20 cellular contexts compared by ENCODE assay signal in genomic region chr19:40059624-40060023, GRCh38. TPM values are rescaled to one million over a fixed set of nuclear protein-coding genes. Genes with fewer than 3 reads are reported as not detected.
A peak's percentile ranks its signal among the peaks of the same experiment; 100 is the strongest.
DNase-seq lines count a peak whose midpoint lies in the region; ATAC-seq, FAIRE-seq and TF ChIP-seq lines count a peak whose summit lies in the region.
"Had no signal": no experiment of that assay in that cellular context is flagged by ENCODE, and none has a peak within 500 bp of the region (broad histone marks: within the 10 kb centered on the region; RNA-seq: fewer than 3 reads in every experiment).

No MANE protein-coding gene starts in this region.

- peaks cover 4% of the 10 kb centered on the region; the same call in 1 of the 2 replicates for H3K79me2 ChIP-seq in KMS-11 (ENCODE audit: insufficient read depth, low read depth)
- peaks cover 0 to 11% of the 10 kb centered on the region in 2 experiments; a peak in 2 of 4 replicates for H3K79me2 ChIP-seq in H1 (ENCODE audit: control insufficient read depth in 1 of 2, insufficient read depth in 2 of 2, low read length in 2 of 2)

- peaks cover 7% of the 10 kb centered on the region for H3K23me2 ChIP-seq in H1 (ENCODE audit: low read depth, low read length)

- H2BK20ac ChIP-seq in H1 (ENCODE audit: low read length), result no peak overlapping the region

- TF ChIP-seq RAD21 in A549 (conservative IDR thresholded peaks at IDR 0.05 in 1 of 2, IDR thresholded peaks at IDR 0.05 in 1 of 2), result no peak
- no peak for TF ChIP-seq RAD21 in H1 (IDR thresholded peaks at IDR 0.05 in 1 of 2, conservative IDR thresholded peaks at IDR 0.05 in 1 of 2; ENCODE audit: low read depth in 2 of 2, low read length in 2 of 2)

- H3K4me1 ChIP-seq in A549 (0 out of 3 replicates have a peak, but pooled peaks cover 4% of the 10 kb centered on the region), KMS-11 (ENCODE audit: low read depth, poor library complexity, severe bottlenecking) (peaks cover 26% of the 10 kb centered on the region), H1 (replicated peaks in 1 of 4; ENCODE audit: control insufficient read depth in 3 of 4, insufficient read depth in 4 of 4, low read length in 3 of 4) (peaks cover 0 to 5% (median 0%) of the 10 kb centered on the region in 4 experiments; a peak in 1 of 7 replicates)
- H3K4me1 ChIP-seq: HAP-1 had no signal

- no peak for TF ChIP-seq CTCF in A549 (IDR thresholded peaks at IDR 0.05)
- no peak for TF ChIP-seq CTCF in KMS-11 (conservative IDR thresholded peaks at IDR 0.05; ENCODE audit: low read depth, low read length)
- no peak for TF ChIP-seq CTCF in H1 (IDR thresholded peaks at IDR 0.05; ENCODE audit: control extremely low read depth in 1 of 3, insufficient read depth in 1 of 3, low read depth in 1 of 3, low read length in 3 of 3)

- H3K27ac ChIP-seq in A549 (no peak overlapping the region), KMS-11 (peak overlapping the region; percentile 16; the same call in 1 of the 2 replicates), H1 (ENCODE audit: low read depth, low read length) (no peak overlapping the region)
- H3K27ac ChIP-seq: BLaER1, C4-2B, GM23248 had no signal

- peaks cover 10% of the 10 kb centered on the region in 2 donors for H3K36me3 Mint-ChIP-seq in stimulated activated naive B cell treated with anti-CD40 and anti-IgM and Interleukin-4, amounts not matched to agents 10 μg/mL and 1 μg/mL and 100 μg/mL, for 72 hours

- no peak overlapping the region for H3K27ac Mint-ChIP-seq in stimulated activated naive B cell treated with anti-CD40 and anti-IgM and Interleukin-4, amounts not matched to agents 10 μg/mL and 1 μg/mL and 100 μg/mL, for 72 hours
- H3K27ac Mint-ChIP-seq: B cell; CD4-positive, CD25-positive, alpha-beta regulatory T cell; CD8-positive, alpha-beta T cell had no signal

- no peak overlapping the region for H2BK15ac ChIP-seq in H1 (ENCODE audit: low read length)

- H3K9me3 ChIP-seq in A549, result peaks cover 92% of the 10 kb centered on the region
- H3K9me3 ChIP-seq in H1 (ENCODE audit: insufficient read depth in 2 of 2, low read depth in 1 of 2, low read length in 1 of 2), result peaks cover 5 to 13% of the 10 kb centered on the region in 2 experiments; a peak in 3 of 4 replicates

- H3K9me3 Mint-ChIP-seq in stimulated activated naive B cell treated with anti-CD40 and anti-IgM and Interleukin-4, amounts not matched to agents 10 μg/mL and 1 μg/mL and 100 μg/mL, for 72 hours, result peaks cover 13 to 16% of the 10 kb centered on the region in 2 donors

- no peak overlapping the region for H2BK5ac ChIP-seq in H1 (ENCODE audit: low read depth, low read length)

- ATAC-seq in A549 (no peak), esophagus mucosa (no peak), HG03565 (IDR thresholded peaks at IDR 0.05; ENCODE audit: unreplicated experiment) (no peak)
- ATAC-seq in stimulated activated naive B cell treated with anti-CD40 and anti-IgM and Interleukin-4, amounts not matched to agents 10 μg/mL and 1 μg/mL and 100 μg/mL, for 72 hours (replicated peaks), result no peak
- ATAC-seq: CD8-positive, alpha-beta T cell had no signal

- H3K27me3 ChIP-seq in KMS-11 (ENCODE audit: insufficient read depth, low read depth) (no peaks in the 10 kb centered on the region), H1 (replicated peaks in 1 of 4; ENCODE audit: control insufficient read depth in 3 of 4, extremely low read depth in 1 of 4, insufficient read depth in 3 of 4, low read length in 3 of 4) (no peaks in the 10 kb centered on the region)
- H3K27me3 ChIP-seq: BLaER1 had no signal

- H3K36me3 ChIP-seq in KMS-11 (ENCODE audit: insufficient read depth) (no peaks in the 10 kb centered on the region), H1 (ENCODE audit: control insufficient read depth in 2 of 4, insufficient read depth in 4 of 4, low read length in 3 of 4) (no peaks in the 10 kb centered on the region)
- H3K36me3 ChIP-seq: BLaER1, HAP-1 had no signal

- TF ChIP-seq POLR2A in A549 (IDR thresholded peaks at IDR 0.05; ENCODE audit: low read length), result no peak
- TF ChIP-seq POLR2A in H1 (IDR thresholded peaks at IDR 0.05; ENCODE audit: control extremely low read depth in 1 of 2, low read depth in 2 of 2, low read length in 2 of 2), result no peak

- peaks cover 10 to 20% of the 10 kb centered on the region in 2 donors for H3K4me1 Mint-ChIP-seq in stimulated activated naive B cell treated with anti-CD40 and anti-IgM and Interleukin-4, amounts not matched to agents 10 μg/mL and 1 μg/mL and 100 μg/mL, for 72 hours

- no peak overlapping the region for H2BK12ac ChIP-seq in H1 (ENCODE audit: low read depth, low read length)

- peaks cover 6 to 9% of the 10 kb centered on the region in 2 donors for H3K27me3 Mint-ChIP-seq in stimulated activated naive B cell treated with anti-CD40 and anti-IgM and Interleukin-4, amounts not matched to agents 10 μg/mL and 1 μg/mL and 100 μg/mL, for 72 hours
- H3K27me3 Mint-ChIP-seq: B cell had no signal

- H3K18ac ChIP-seq in H1 (ENCODE audit: extremely low read depth, low read length), result no peak overlapping the region

- no peak for TF ChIP-seq EP300 in A549 (IDR thresholded peaks at IDR 0.05)
- no peak for TF ChIP-seq EP300 in H1 (IDR thresholded peaks at IDR 0.05; ENCODE audit: borderline replicate concordance in 1 of 2, low read depth in 2 of 2, low read length in 2 of 2)

- WGBS in A549 (ENCODE audit: missing lambda C conversion rate), result 19% methylated on average over 1 of the region's 1 CpG
- WGBS in H1 (ENCODE audit: extremely low coverage in 1 of 2, insufficient coverage in 1 of 2, insufficient read length in 1 of 2, insufficient replicate concordance in 2 of 2, low coverage in 1 of 2, low lambda C conversion rate in 2 of 2, missing lambda C conversion rate in 1 of 2), 2 experiments, result 92% methylated on average over 1 of the region's 1 CpG; no CpG with 5 or more reads in 1 of the 2 experiments

- H3K9ac ChIP-seq in KMS-11, result no peak overlapping the region
- H3K9ac ChIP-seq in H1 (replicated peaks in 1 of 4; ENCODE audit: extremely low read depth in 1 of 4, low read depth in 3 of 4, low read length in 3 of 4), result no peak overlapping the region
- H3K9ac ChIP-seq: BLaER1, GM23248 had no signal

- no peak overlapping the region for H3K4ac ChIP-seq in H1 (replicated peaks; ENCODE audit: insufficient read length, low read depth, low read length)

- FAIRE-seq in A549 (lab: Jason Lieb, UNC) (peak; percentile 98), H1 (lab: Jason Lieb, UNC) (peak; percentile 52)
- FAIRE-seq: GM19239 had no signal

- H4K5ac ChIP-seq in H1 (ENCODE audit: insufficient read length, low read depth, low read length), result no peak overlapping the region

- H3K23ac ChIP-seq in H1 (ENCODE audit: insufficient read length), result no peak overlapping the region

- CTCF ChIA-PET in A549 (lab: Yijun Ruan, JAX), result interaction anchor here (0.5 to 0.6 kb wide), 2 partner anchors 246 to 1694 kb away, joined by 3 read pairs; no protein-coding TSS in a partner anchor
- CTCF ChIA-PET in H1 (lab: Charles Lee; ENCODE audit: partially characterized antibody), result interaction anchor here (1.0 kb wide), 1 partner anchor 97 kb away, joined by 3 read pairs; no protein-coding TSS in a partner anchor

- no peaks in the 10 kb centered on the region for H4K20me1 ChIP-seq in KMS-11 (ENCODE audit: insufficient read depth)
- H4K20me1 ChIP-seq in H1 (replicated peaks in 1 of 2; ENCODE audit: control insufficient read depth in 1 of 2, insufficient read depth in 2 of 2, low read length in 2 of 2), result no peaks in the 10 kb centered on the region
- H4K20me1 ChIP-seq: BLaER1 had no signal

- H2AK5ac ChIP-seq in H1 (ENCODE audit: low read depth, low read length), result no peak overlapping the region

- no peak overlapping the region for H2BK120ac ChIP-seq in H1 (replicated peaks; ENCODE audit: low read depth, low read length)

- no peak overlapping the region for H2AFZ ChIP-seq in KMS-11 (ENCODE audit: low read depth)
- no peak overlapping the region for H2AFZ ChIP-seq in H1 (ENCODE audit: low read length)
- H2AFZ ChIP-seq: GM23248 had no signal

- no peak for DNase-seq in A549 (ENCODE audit: low read depth in 1 of 2, low spot score in 1 of 2)
- DNase-seq in Caki2 (ENCODE audit: low read depth), result peak; percentile 22
- DNase-seq in H1 (ENCODE audit: low read depth in 1 of 2, low spot score in 2 of 2), result no peak
- DNase-seq in stimulated activated naive B cell treated with anti-CD40 and anti-IgM and Interleukin-4, amounts not matched to agents 10 μg/mL and 1 μg/mL and 100 μg/mL, for 72 hours, result no peak
- DNase-seq in COLO829 (ENCODE audit: low spot score), result no peak
- DNase-seq: Calu3; CD4-positive, CD25-positive, alpha-beta regulatory T cell; CD8-positive, alpha-beta T cell; DMS53; DMS79 treated with DMSO at 0.1 percent for 48 hours; GF-D8; GM23248 had no signal

- POLR2A ChIA-PET in A549 (lab: Yijun Ruan, JAX) (no interaction called here), H1 (lab: Charles Lee; ENCODE audit: partially characterized antibody) (no interaction called here)

- H3K79me1 ChIP-seq in H1 (ENCODE audit: low read depth, low read length), result no peaks in the 10 kb centered on the region; the same call in 1 of the 2 replicates

- H3K4me3 ChIP-seq in A549, result no peak overlapping the region
- H3K4me3 ChIP-seq in KMS-11 (IDR thresholded peaks at IDR 0.05; ENCODE audit: insufficient read depth, low read depth, low read length), result no peak overlapping the region
- H3K4me3 ChIP-seq in H1 (ENCODE audit: extremely low read depth in 1 of 4, insufficient read depth in 2 of 4, low read depth in 3 of 4, low read length in 4 of 4), result no peak overlapping the region
- H3K4me3 ChIP-seq: BLaER1, GM23248, HAP-1 had no signal

- no peak overlapping the region for H3K4me3 Mint-ChIP-seq in stimulated activated naive B cell treated with anti-CD40 and anti-IgM and Interleukin-4, amounts not matched to agents 10 μg/mL and 1 μg/mL and 100 μg/mL, for 72 hours
- H3K4me3 Mint-ChIP-seq: B cell; CD8-positive, alpha-beta T cell had no signal

- H3K14ac ChIP-seq in H1 (ENCODE audit: insufficient read length), result no peak overlapping the region

- H3K56ac ChIP-seq in H1 (replicated peaks; ENCODE audit: insufficient read length, low read depth, low read length), result no peak overlapping the region

- no peak overlapping the region for H4K8ac ChIP-seq in H1 (ENCODE audit: extremely low read depth, insufficient read depth, low read length)

- no peak overlapping the region for H4K91ac ChIP-seq in H1 (replicated peaks; ENCODE audit: insufficient read length, low read length)

- in situ Hi-C loops in Caki2 (cut with HindIII; ENCODE audit: low pct_unique_long_range_greater_than_20kb, low sequenced_read_pairs), result no loop called here

- no peak overlapping the region for H3K4me2 ChIP-seq in A549
- peak overlapping the region; percentile 4; the same call in 1 of the 2 replicates for H3K4me2 ChIP-seq in KMS-11
- no peak overlapping the region for H3K4me2 ChIP-seq in H1 (ENCODE audit: insufficient read depth in 1 of 2, low read depth in 2 of 2, low read length in 2 of 2)
- H3K4me2 ChIP-seq: BLaER1 had no signal

RNA-seq across cellular contexts. Expression of gene ZNF780B, which starts 3.6 kb away (rescaled TPM):
- polyA plus RNA-seq in A549 (2011; rRNA removed), result 10.0 and 15.7 TPM in 2 replicates
- polyA plus RNA-seq in A549 (2012; cell fraction: cytosol; rRNA removed), result 2.7 and 3.7 TPM in 2 replicates
- 1.8 and 3.1 TPM in 2 replicates for polyA plus RNA-seq in A549 (2012; cell fraction: nucleus; rRNA removed)
- polyA plus RNA-seq in A549 (2017; fragmentation: RNase III; extraction: RNeasy Plus Mini Kit Qiagen cat#74134 plus additional on column Dnase treatment), result 7.1 to 10.3 TPM (median 8.7 TPM) in 3 replicates
- 21.9 and 27.0 TPM in 2 replicates for polyA minus RNA-seq in A549 (2011; rRNA and poly(A)+ RNA removed)
- 1.9 and 3.1 TPM in 2 replicates for total RNA-seq in Caki2 (2014; rRNA removed; shearing (Covaris generic); ENCODE audit: low replicate concordance)
- total RNA-seq in H1 (2021; fragmentation: NEBNext Ultra II Directional; extraction: Animal tissue kit (Norgen Biotek cat#: 25700)), result 17.1 and 22.4 TPM in 2 replicates
- 2.2 and 3.1 TPM in 2 replicates for polyA plus RNA-seq in H1 (2011; rRNA removed)
- 3.9 TPM for polyA plus RNA-seq in H1 (2011; cell fraction: cytosol; rRNA removed)
- 7.1 TPM for polyA plus RNA-seq in H1 (2011; cell fraction: nucleus; rRNA removed)
- 8.3 to 15.9 TPM (median 9.9 TPM) in 4 replicates for polyA plus RNA-seq in H1 (2012, experiment 1 of 2)
- 0.17 TPM for polyA plus RNA-seq in H1 (2012, experiment 2 of 2)
- 8.8 TPM for polyA plus RNA-seq in H1 (2013, experiment 1 of 2)
- polyA plus RNA-seq in H1 (2013, experiment 2 of 2), result 7.8 TPM
- polyA minus RNA-seq in H1 (2011; rRNA and poly(A)+ RNA removed), result 27.0 and 30.6 TPM in 2 replicates
- polyA minus RNA-seq in H1 (2011; cell fraction: cytosol; rRNA and poly(A)+ RNA removed), result 5.3 TPM
- polyA minus RNA-seq in H1 (2011; cell fraction: nucleus; rRNA and poly(A)+ RNA removed), result 33.5 TPM
- total RNA-seq in esophagus mucosa, result 8.2 TPM

RNA-seq across cellular contexts. Expression of gene ZNF780A, which starts 31.1 kb away (rescaled TPM):
- 39.3 and 48.1 TPM in 2 replicates for polyA plus RNA-seq in A549 (2011; rRNA removed)
- 18.2 and 22.6 TPM in 2 replicates for polyA plus RNA-seq in A549 (2012; cell fraction: cytosol; rRNA removed)
- polyA plus RNA-seq in A549 (2012; cell fraction: nucleus; rRNA removed), result 5.3 and 11.4 TPM in 2 replicates
- 32.8 to 37.9 TPM (median 35.4 TPM) in 3 replicates for polyA plus RNA-seq in A549 (2017; fragmentation: RNase III; extraction: RNeasy Plus Mini Kit Qiagen cat#74134 plus additional on column Dnase treatment)
- polyA minus RNA-seq in A549 (2011; rRNA and poly(A)+ RNA removed), result 22.7 and 40.3 TPM in 2 replicates
- 14.7 and 41.9 TPM in 2 replicates for total RNA-seq in Caki2 (2014; rRNA removed; shearing (Covaris generic); ENCODE audit: low replicate concordance)
- total RNA-seq in H1 (2021; fragmentation: NEBNext Ultra II Directional; extraction: Animal tissue kit (Norgen Biotek cat#: 25700)), result 11.0 and 12.0 TPM in 2 replicates
- polyA plus RNA-seq in H1 (2011; rRNA removed), result 3.5 and 3.9 TPM in 2 replicates
- polyA plus RNA-seq in H1 (2011; cell fraction: cytosol; rRNA removed), result 6.0 TPM
- 4.1 TPM for polyA plus RNA-seq in H1 (2011; cell fraction: nucleus; rRNA removed)
- polyA plus RNA-seq in H1 (2012, experiment 1 of 2), result 5.2 to 10.9 TPM (median 9.6 TPM) in 4 replicates
- polyA plus RNA-seq in H1 (2012, experiment 2 of 2), result 1.6 TPM
- 9.6 TPM for polyA plus RNA-seq in H1 (2013, experiment 1 of 2)
- 10.8 TPM for polyA plus RNA-seq in H1 (2013, experiment 2 of 2)
- 12.2 and 17.6 TPM in 2 replicates for polyA minus RNA-seq in H1 (2011; rRNA and poly(A)+ RNA removed)
- polyA minus RNA-seq in H1 (2011; cell fraction: cytosol; rRNA and poly(A)+ RNA removed), result 4.6 TPM
- polyA minus RNA-seq in H1 (2011; cell fraction: nucleus; rRNA and poly(A)+ RNA removed), result 14.7 TPM
- total RNA-seq in esophagus mucosa, result 10.2 TPM
